Comparison of ENCODE assay signal across 26 cellular contexts in genomic region chr6:38705924-38706323, GRCh38. TPM values are rescaled to one million over a fixed set of nuclear protein-coding genes. Genes with fewer than 3 reads are reported as not detected.
A peak's percentile ranks its signal among the peaks of the same experiment; 100 is the strongest.
DNase-seq lines count a peak whose midpoint lies in the region; ATAC-seq and TF ChIP-seq lines count a peak whose summit lies in the region.
"Had no signal": no experiment of that assay in that cellular context is flagged by ENCODE, and none has a peak within 500 bp of the region (broad histone marks: within the 10 kb centered on the region; RNA-seq: fewer than 3 reads in every experiment).

No MANE protein-coding gene starts in this region.

- no peak for TF ChIP-seq EP300 in suprapubic skin (IDR thresholded peaks at IDR 0.05)

- DNase-seq in myocyte (ENCODE audit: low read depth) (peak; percentile 16), neural crest cell (ENCODE audit: low read depth, low spot score) (no peak), NCI-H2227 (lab: John Stamatoyannopoulos, UW; ENCODE audit: unreplicated experiment) (no peak), suprapubic skin (ENCODE audit: low spot score in 2 of 2) (no peak)
- DNase-seq: 8988T; ACHN; BE2C; C1 segment of cervical spinal cord; CD4-positive, alpha-beta memory T cell; CD4-positive, CD25-positive, alpha-beta regulatory T cell; CD8-positive, alpha-beta memory T cell; COR-L47; DMS 273 treated with DMSO at 0.1 percent for 48 hours; DMS153; DMS53; DMS79; DND-41; EL; GDM1 had no signal

- H3K4me1 ChIP-seq in suprapubic skin: peaks cover 10% of the 10 kb centered on the region
- H3K4me1 ChIP-seq: BE2C had no signal

- H3K4me3 Mint-ChIP-seq in neural crest cell: peak overlapping the region; percentile 54
- H3K4me3 Mint-ChIP-seq: CD14-positive monocyte; CD4-positive, alpha-beta memory T cell; CD8-positive, alpha-beta memory T cell had no signal

- no peaks in the 10 kb centered on the region for H3K27me3 Mint-ChIP-seq in neural crest cell (ENCODE audit: low read depth)

- ATAC-seq in GM18511 (IDR thresholded peaks at IDR 0.05; ENCODE audit: unreplicated experiment): no peak
- ATAC-seq: GM12878 had no signal

- peaks cover 19% of the 10 kb centered on the region for H3K4me1 Mint-ChIP-seq in neural crest cell

- TF ChIP-seq POLR2A in suprapubic skin (IDR thresholded peaks at IDR 0.05): no peak

- H3K36me3 ChIP-seq in suprapubic skin: no peaks in the 10 kb centered on the region

- H3K27ac ChIP-seq in suprapubic skin: no peak overlapping the region
- H3K27ac ChIP-seq: BLaER1 had no signal

- no peaks in the 10 kb centered on the region for H3K27me3 ChIP-seq in suprapubic skin
- H3K27me3 ChIP-seq: BE2C, BLaER1 had no signal

- H3K9me3 ChIP-seq in suprapubic skin: no peaks in the 10 kb centered on the region
- H3K9me3 ChIP-seq: BE2C had no signal

- H3K36me3 Mint-ChIP-seq in neural crest cell (ENCODE audit: low read depth): peaks cover 8% of the 10 kb centered on the region
- H3K36me3 Mint-ChIP-seq: CD14-positive monocyte; CD4-positive, CD25-positive, alpha-beta regulatory T cell had no signal

- 66% methylated on average over 2 of the region's 2 CpGs for WGBS in suprapubic skin

- TF ChIP-seq CTCF in neural crest cell (conservative IDR thresholded peaks at IDR 0.05): no peak
- TF ChIP-seq CTCF in suprapubic skin (IDR thresholded peaks at IDR 0.05): no peak

- H3K9me3 Mint-ChIP-seq in neural crest cell: peaks cover 8% of the 10 kb centered on the region

- no peak overlapping the region for H3K27ac Mint-ChIP-seq in neural crest cell (ENCODE audit: unreplicated experiment)
- H3K27ac Mint-ChIP-seq: CD14-positive monocyte; CD4-positive, alpha-beta memory T cell; CD4-positive, CD25-positive, alpha-beta regulatory T cell; CD8-positive, alpha-beta memory T cell had no signal

- no peak overlapping the region for H3K4me3 ChIP-seq in suprapubic skin
- H3K4me3 ChIP-seq: BLaER1, GM12878 had no signal

RNA-seq across cellular contexts. Expression of gene GLO1, which starts 3.0 kb away (rescaled TPM):
- total RNA-seq in myocyte: 179 and 204 TPM in 2 replicates
- polyA plus RNA-seq in myocyte (2012): 79.9 TPM
- 149 and 162 TPM in 2 replicates for total RNA-seq in neural crest cell
- 100 to 1,000 TPM in 1 of 4 donors, 10 to 100 TPM in 3; 43.5 to 124 (median 80.7) TPM for total RNA-seq in suprapubic skin

RNA-seq across cellular contexts. Expression of gene DNAH8, which starts 9.2 kb away (rescaled TPM):
- 0.05 TPM in 2 replicates for total RNA-seq in myocyte
- polyA plus RNA-seq in myocyte (2012): not detected
- total RNA-seq in neural crest cell: 0.05 and 0.39 TPM in 2 replicates
- total RNA-seq in suprapubic skin: under 1 TPM in 3 of 4 donors, not detected in 1; 0.04 to 0.23 (median 0.08) TPM
- total RNA-seq: A673, G401 had no signal
- polyA plus RNA-seq: AG04450; CD14-positive monocyte; CD8-positive, alpha-beta memory T cell had no signal
